24 cellular contexts compared by ENCODE assay signal in genomic region chr11:119190531-119190930, GRCh38. TPM values are rescaled to one million over a fixed set of nuclear protein-coding genes. Genes with fewer than 3 reads are reported as not detected.
"Had no signal": no experiment of that assay in that cellular context is flagged by ENCODE, and none has a peak within 500 bp of the region (broad histone marks: within the 10 kb centered on the region; RNA-seq: fewer than 3 reads in every experiment).

No MANE protein-coding gene starts in this region.

- H3K4me1 ChIP-seq: psoas muscle, sigmoid colon, testis, tibial artery, upper lobe of left lung had no signal

- DNase-seq: dermis blood vessel endothelial cell; effector memory CD4-positive, alpha-beta T cell; erythroblast; esophagus squamous epithelium; foreskin melanocyte; hypothalamus; left ventricle myocardium superior; natural killer cell; psoas muscle; right cardiac atrium; sigmoid colon; stimulated activated CD4-positive, alpha-beta T cell treated with anti-CD3 and anti-CD28 coated beads, Interleukin-4, amount 100 ng/mL, for 4 hours; stimulated activated naive CD8-positive, alpha-beta T cell treated with anti-CD3 and anti-CD28 coated beads, Interleukin-15, Interleukin-2, amounts not matched to agents 100 U/mL and 50 U/mL, for 24 hours; substantia nigra; testis; tibial artery; upper lobe of left lung had no signal

- H3K27me3 ChIP-seq: testis, upper lobe of left lung had no signal

- H3K36me3 ChIP-seq: esophagus squamous epithelium, sigmoid colon, tibial artery, upper lobe of left lung had no signal

- H3K27ac ChIP-seq: coronary artery, esophagus squamous epithelium, psoas muscle, sigmoid colon, testis, tibial artery, upper lobe of left lung had no signal

- H3K9me3 ChIP-seq: esophagus squamous epithelium, psoas muscle, sigmoid colon, testis, tibial artery, upper lobe of left lung had no signal

- H3K4me3 ChIP-seq: coronary artery, esophagus squamous epithelium, lung, psoas muscle, sigmoid colon, testis, tibial artery, upper lobe of left lung had no signal

- ATAC-seq: left ventricle myocardium superior; natural killer cell; psoas muscle; right cardiac atrium; stimulated activated memory B cell treated with anti-CD40 and anti-IgM and Interleukin-4, amounts not matched to agents 10 μg/mL and 1 μg/mL and 100 μg/mL, for 72 hours; stimulated activated naive CD8-positive, alpha-beta T cell treated with anti-CD3 and anti-CD28 coated beads, Interleukin-15, Interleukin-2, amounts not matched to agents 100 U/mL and 50 U/mL, for 24 hours had no signal

RNA-seq across cellular contexts. Expression of gene NHERF4, which starts 5.3 kb away (rescaled TPM):
- total RNA-seq: dermis blood vessel endothelial cell, mononuclear cell, osteocyte, psoas muscle had no signal
- polyA plus RNA-seq: keratinocyte, neural cell had no signal
